ENCODE assay signal across 17 cellular contexts in genomic region chr1:185112343-185112742, GRCh38. TPM values are rescaled to one million over a fixed set of nuclear protein-coding genes. Genes with fewer than 3 reads are reported as not detected.
DNase-seq lines count a peak whose midpoint lies in the region; FAIRE-seq and TF ChIP-seq lines count a peak whose summit lies in the region.
"Had no signal": no experiment of that assay in that cellular context is flagged by ENCODE, and none has a peak within 500 bp of the region (broad histone marks: within the 10 kb centered on the region; RNA-seq: fewer than 3 reads in every experiment).

No MANE protein-coding gene starts in this region.

- 75% methylated on average over 3 of the region's 3 CpGs for WGBS in mesenchymal stem cell
- WGBS in lower leg skin, 2 donors = 79 to 82% methylated on average over 3 of the region's 3 CpGs

- no peak for TF ChIP-seq POLR2A in GM12891 (IDR thresholded peaks at IDR 0.05; ENCODE audit: low read depth, low read length)
- no peak for TF ChIP-seq POLR2A in lower leg skin (IDR thresholded peaks at IDR 0.05)

- peaks cover 0 to 1% of the 10 kb centered on the region in 2 experiments for H3K36me3 ChIP-seq in mesenchymal stem cell (ENCODE audit: control insufficient read depth in 1 of 2, insufficient read depth in 2 of 2, low read depth in 1 of 2, low read length in 2 of 2)

- H3K27ac ChIP-seq in mesenchymal stem cell (ENCODE audit: low read length, poor library complexity, severe bottlenecking) = no peak overlapping the region
- H3K27ac ChIP-seq: 22Rv1 had no signal

- no peak overlapping the region for H2AK5ac ChIP-seq in mesenchymal stem cell (ENCODE audit: low read length, severe bottlenecking)

- H3K27me3 ChIP-seq in mesenchymal stem cell (ENCODE audit: control insufficient read depth in 1 of 2, insufficient read depth in 1 of 2, low read length in 2 of 2) = no peaks in the 10 kb centered on the region

- H3K4ac ChIP-seq in mesenchymal stem cell (ENCODE audit: low read depth in 1 of 2, low read length in 2 of 2) = no peak overlapping the region

- peaks cover 25% of the 10 kb centered on the region for H3K9me3 ChIP-seq in mesenchymal stem cell (ENCODE audit: control insufficient read depth, low read length)

- H3K14ac ChIP-seq in mesenchymal stem cell (ENCODE audit: low read length in 2 of 2) = no peak overlapping the region

- H3K4me3 ChIP-seq in cardiac fibroblast (replicated peaks in 1 of 2; ENCODE audit: low read depth in 2 of 2, low read length in 2 of 2) = no peak overlapping the region
- H3K4me3 ChIP-seq in mesenchymal stem cell (ENCODE audit: insufficient read depth in 1 of 2, low read depth in 1 of 2, low read length in 2 of 2) = no peak overlapping the region
- no peak overlapping the region for H3K4me3 ChIP-seq in lower leg skin (ENCODE audit: low read depth, poor library complexity, severe bottlenecking)
- H3K4me3 ChIP-seq: GM23338, K562 had no signal

- H2BK5ac ChIP-seq in mesenchymal stem cell (ENCODE audit: low read depth, low read length, poor library complexity, severe bottlenecking) = no peak overlapping the region

- FAIRE-seq in GM12891 (lab: Jason Lieb, UNC) = peak; percentile 48
- FAIRE-seq: GM18507, HepG2 had no signal

- H2BK12ac ChIP-seq in mesenchymal stem cell (ENCODE audit: low read length in 2 of 2) = no peak overlapping the region

- no peak overlapping the region for H3K23ac ChIP-seq in mesenchymal stem cell (ENCODE audit: low read length in 2 of 2)

- H2BK15ac ChIP-seq in mesenchymal stem cell (ENCODE audit: low read depth, poor library complexity, severe bottlenecking) = no peak overlapping the region

- H2AFZ ChIP-seq in mesenchymal stem cell (ENCODE audit: low read depth, low read length) = no peak overlapping the region
- H2AFZ ChIP-seq: GM23338 had no signal

- H3K79me1 ChIP-seq in mesenchymal stem cell (replicated peaks; ENCODE audit: low read length, poor library complexity, severe bottlenecking) = no peaks in the 10 kb centered on the region

- intact Hi-C loops in lower leg skin (cut with DNase I; ENCODE audit: low total_unique reads) = no loop called here

- DNase-seq in GM12891 (ENCODE audit: insufficient read length, low spot score) (no peak), NCI-H226 (peak; percentile 13), cardiac fibroblast (ENCODE audit: low read depth in 2 of 2) (peak; percentile 6 to 9), mesenchymal stem cell (peak; percentile 3), NCI-H2171 treated with DMSO at 0.1 percent for 48 hours (lab: John Stamatoyannopoulos, UW) (no peak), NCI-H510A treated with DMSO at 0.1 percent for 48 hours (lab: John Stamatoyannopoulos, UW) (no peak), lower leg skin (ENCODE audit: low spot score in 2 of 2) (no peak), CD1c-positive myeloid dendritic cell (ENCODE audit: extremely low spot score) (no peak)
- DNase-seq: Caco-2; CD8-positive, alpha-beta memory T cell; GF-D8; H9 had no signal

- H3K9ac ChIP-seq in mesenchymal stem cell (ENCODE audit: low read length) = no peak overlapping the region

- H4K91ac ChIP-seq in mesenchymal stem cell (ENCODE audit: low read length) = no peak overlapping the region

- H3K4me1 ChIP-seq in mesenchymal stem cell (ENCODE audit: control insufficient read depth, insufficient read depth, low read depth, low read length) = no peaks in the 10 kb centered on the region
- H3K4me1 ChIP-seq: Caco-2 had no signal

- no peak overlapping the region for H3K4me2 ChIP-seq in mesenchymal stem cell (ENCODE audit: low read length, poor library complexity, severe bottlenecking)
- H3K4me2 ChIP-seq: GM23338 had no signal

- no peak for TF ChIP-seq CTCF in cardiac fibroblast (IDR thresholded peaks at IDR 0.05; ENCODE audit: low read depth, low read length)
- TF ChIP-seq CTCF in lower leg skin (IDR thresholded peaks at IDR 0.05) = no peak

- no peak overlapping the region for H4K8ac ChIP-seq in mesenchymal stem cell (ENCODE audit: low read length)

- no peak overlapping the region for H3K18ac ChIP-seq in mesenchymal stem cell (ENCODE audit: low read depth in 1 of 2, low read length in 2 of 2)

- no peak overlapping the region for H2BK120ac ChIP-seq in mesenchymal stem cell (ENCODE audit: low read depth, low read length)

TF ChIP-seq in GM12891, 5 proteins besides CTCF, POLR2A, EP300 and RAD21:
- TF ChIP-seq PAX5 (IDR thresholded peaks at IDR 0.05; ENCODE audit: insufficient read depth, low read length, severe bottlenecking) (no peak), TAF1 (IDR thresholded peaks at IDR 0.05; ENCODE audit: low read depth, low read length) (no peak), POU2F2 (IDR thresholded peaks at IDR 0.05; ENCODE audit: low read depth, low read length) (no peak), POLR2AphosphoS5 (IDR thresholded peaks at IDR 0.05; ENCODE audit: low read depth, low read length) (no peak), SPI1 (IDR thresholded peaks at IDR 0.05; ENCODE audit: low read depth, low read length) (no peak)
TF ChIP-seq in GM12891: peak in this region for 0.

RNA-seq across cellular contexts. Expression of gene TRMT1L, which starts 44.4 kb away (rescaled TPM):
- polyA plus RNA-seq in GM12891 (2012; ENCODE audit: low read depth, missing spikeins) = 10.7 TPM
- 8.9 TPM for polyA plus RNA-seq in mesenchymal stem cell (2013, experiment 1 of 2)
- 9.3 TPM for polyA plus RNA-seq in mesenchymal stem cell (2013, experiment 2 of 2)
- total RNA-seq in lower leg skin = 10 to 100 TPM in 3 of 4 donors, 1 to 10 TPM in 1; 9.9 to 18.2 (median 11.9) TPM

RNA-seq across cellular contexts. Expression of gene SWT1, which starts 44.6 kb away (rescaled TPM):
- polyA plus RNA-seq in GM12891 (2012; ENCODE audit: low read depth, missing spikeins) = 1.2 TPM
- 3.3 TPM for polyA plus RNA-seq in mesenchymal stem cell (2013, experiment 1 of 2)
- 3.4 TPM for polyA plus RNA-seq in mesenchymal stem cell (2013, experiment 2 of 2)
- total RNA-seq in lower leg skin = 1 to 10 TPM; 3.9 to 6.3 (median 4.5) TPM

Comparison
In these comparisons a context has a peak if more than half of its experiments do, and no peak if none do; other contexts are left out.
1. DNase-seq: peak in NCI-H226 (single experiment), cardiac fibroblast (2 of 2) and mesenchymal stem cell (single experiment); none in GM12891 (single experiment), NCI-H2171 treated with DMSO at 0.1 percent for 48 hours (single experiment), NCI-H510A treated with DMSO at 0.1 percent for 48 hours (single experiment), lower leg skin (0 of 2) and CD1c-positive myeloid dendritic cell (single experiment).